Comparison of ENCODE assay signal across 34 cellular contexts in genomic region chr12:60847281-60847680, GRCh38.
"Had no signal": no experiment of that assay in that cellular context is flagged by ENCODE, and none has a peak within 500 bp of the region (broad histone marks: within the 10 kb centered on the region; RNA-seq: fewer than 3 reads in every experiment).

No MANE protein-coding gene starts in this region.

- H3K36me3 ChIP-seq: MG63 had no signal

- DNase-seq: Karpas-422, Kasumi-1, MG63, MM.1S, MV-4-11, NCI-H1048, NCI-H1092, NCI-H1092 treated with DMSO at 0.1 percent for 48 hours, NCI-H1105, NCI-H1105 treated with DMSO at 0.1 percent for 48 hours, NCI-H1417 treated with DMSO at 0.1 percent for 48 hours, NCI-H1436, NCI-H1436 treated with DMSO at 0.1 percent for 48 hours, NCI-H146, NCI-H1694, NCI-H1694 treated with DMSO at 0.1 percent for 48 hours, NCI-H187, NCI-H187 treated with DMSO at 0.1 percent for 48 hours, NCI-H1930, NCI-H2029, NCI-H2081, NCI-H2081 treated with DMSO at 0.1 percent for 48 hours, NCI-H2107, NCI-H2171, NCI-H2171 treated with DMSO at 0.1 percent for 48 hours, NCI-H2227 treated with DMSO at 0.1 percent for 48 hours, NCI-H226, NCI-H345, NCI-H446, NCI-H446 treated with DMSO at 0.1 percent for 48 hours, NCI-H524, NCI-H524 treated with DMSO at 0.1 percent for 48 hours, NCI-H526, NCI-H526 treated with DMSO at 0.1 percent for 48 hours had no signal

- H3K4me3 ChIP-seq: MG63 had no signal

- H3K27me3 ChIP-seq: MG63 had no signal

- H3K9me3 ChIP-seq: MG63 had no signal
